Comparison of ENCODE assay signal across 12 cellular contexts in genomic region chr5:79181419-79182022, GRCh38. TPM values are rescaled to one million over a fixed set of nuclear protein-coding genes. Genes with fewer than 3 reads are reported as not detected.
DNase-seq lines count a peak whose midpoint lies in the region; TF ChIP-seq lines count a peak whose summit lies in the region.
"Had no signal": no experiment of that assay in that cellular context is flagged by ENCODE, and none has a peak within 500 bp of the region (broad histone marks: within the 10 kb centered on the region; RNA-seq: fewer than 3 reads in every experiment).

No MANE protein-coding gene starts in this region.

- H3K4me1 ChIP-seq in breast epithelium (no peaks in the 10 kb centered on the region), stomach smooth muscle (ENCODE audit: control insufficient read depth, insufficient read depth, low read length) (peaks cover 8% of the 10 kb centered on the region)
- H3K4me1 ChIP-seq: colonic mucosa had no signal

- H3K9me3 Mint-ChIP-seq in MCF 10A (ENCODE audit: unreplicated experiment), result no peaks in the 10 kb centered on the region
- H3K9me3 Mint-ChIP-seq: activated naive CD4-positive, alpha-beta T cell treated with anti-CD3 and anti-CD28 coated beads, Interleukin-2, amount 50 U/mL, for 24 hours; nephron progenitor cell had no signal

- H3K4me3 Mint-ChIP-seq in MCF 10A (ENCODE audit: unreplicated experiment), result no peak overlapping the region
- H3K4me3 Mint-ChIP-seq: activated naive CD4-positive, alpha-beta T cell treated with anti-CD3 and anti-CD28 coated beads, Interleukin-2, amount 50 U/mL, for 24 hours; nephron progenitor cell had no signal

- H3K27me3 Mint-ChIP-seq in MCF 10A (ENCODE audit: insufficient read depth, unreplicated experiment), result no peaks in the 10 kb centered on the region
- H3K27me3 Mint-ChIP-seq: activated naive CD4-positive, alpha-beta T cell treated with anti-CD3 and anti-CD28 coated beads, Interleukin-2, amount 50 U/mL, for 24 hours had no signal

- BruUV-seq in MCF 10A (replicated peaks; lab: Mats Ljungman, UMichigan), result no TSS peak

- H3K4me3 ChIP-seq in breast epithelium (no peak overlapping the region), fibroblast of pulmonary artery (replicated peaks; ENCODE audit: low read depth, low read length) (no peak overlapping the region), stomach smooth muscle (ENCODE audit: low read length in 2 of 2) (no peak overlapping the region)
- H3K4me3 ChIP-seq: colonic mucosa had no signal

- peak overlapping the region; percentile 49 for H3K27ac Mint-ChIP-seq in MCF 10A (ENCODE audit: low read depth, unreplicated experiment)
- H3K27ac Mint-ChIP-seq: activated naive CD4-positive, alpha-beta T cell treated with anti-CD3 and anti-CD28 coated beads, Interleukin-2, amount 50 U/mL, for 24 hours; nephron progenitor cell had no signal

- no peaks in the 10 kb centered on the region for H3K36me3 Mint-ChIP-seq in MCF 10A (ENCODE audit: insufficient read depth, unreplicated experiment)
- H3K36me3 Mint-ChIP-seq: activated naive CD4-positive, alpha-beta T cell treated with anti-CD3 and anti-CD28 coated beads, Interleukin-2, amount 50 U/mL, for 24 hours had no signal

- H3K9ac ChIP-seq in stomach smooth muscle (ENCODE audit: low read length in 2 of 2), result no peak overlapping the region

- CTCF ChIA-PET in MCF 10A (lab: Yijun Ruan, JAX), result interaction anchor here (0.8 to 1.3 kb wide), 2 partner anchors 41 to 49 kb away, joined by 3 to 4 read pairs; no protein-coding TSS in a partner anchor

- H3K4me1 Mint-ChIP-seq in MCF 10A (ENCODE audit: insufficient read depth, unreplicated experiment), result peaks cover 11% of the 10 kb centered on the region
- H3K4me1 Mint-ChIP-seq: activated naive CD4-positive, alpha-beta T cell treated with anti-CD3 and anti-CD28 coated beads, Interleukin-2, amount 50 U/mL, for 24 hours had no signal

- no peak for TF ChIP-seq POLR2A in breast epithelium (IDR thresholded peaks at IDR 0.05)

- no peaks in the 10 kb centered on the region for H3K36me3 ChIP-seq in breast epithelium
- no peaks in the 10 kb centered on the region for H3K36me3 ChIP-seq in stomach smooth muscle (ENCODE audit: control insufficient read depth in 2 of 2, insufficient read depth in 2 of 2, low read length in 2 of 2)
- H3K36me3 ChIP-seq: colonic mucosa had no signal

- POLR2A ChIA-PET in MCF 10A (lab: Yijun Ruan, JAX), result interaction anchor here (0.9 to 1.5 kb wide), 3 partner anchors 10 to 197 kb away, joined by 4 to 5 read pairs (median 5); partner anchors contain the start of gene ARSB

- intact Hi-C loops in MCF 10A (cut with micrococcal nuclease) (no loop called here), breast epithelium (cut with DNase I; ENCODE audit: low total_unique reads) (no loop called here)

- TF ChIP-seq CTCF in MCF 10A (IDR thresholded peaks at IDR 0.05; ENCODE audit: unreplicated experiment) (no peak), breast epithelium (IDR thresholded peaks at IDR 0.05) (no peak), fibroblast of pulmonary artery (IDR thresholded peaks at IDR 0.05; ENCODE audit: low read length, missing control alignments) (no peak)

- H3K27me3 ChIP-seq in breast epithelium (no peaks in the 10 kb centered on the region), stomach smooth muscle (ENCODE audit: control insufficient read depth in 1 of 2, insufficient read depth in 2 of 2, low read length in 2 of 2) (no peaks in the 10 kb centered on the region)
- H3K27me3 ChIP-seq: colonic mucosa had no signal

- H3K27ac ChIP-seq in breast epithelium (no peak overlapping the region), stomach smooth muscle (ENCODE audit: low read length) (peak overlapping the region; percentile 31)
- H3K27ac ChIP-seq: colonic mucosa, HL-60 had no signal

- no peaks in the 10 kb centered on the region for H3K9me3 ChIP-seq in breast epithelium
- H3K9me3 ChIP-seq in stomach smooth muscle (ENCODE audit: control insufficient read depth in 2 of 2, low read length in 2 of 2), result no peaks in the 10 kb centered on the region
- H3K9me3 ChIP-seq: colonic mucosa had no signal

- DNase-seq in MCF 10A (ENCODE audit: unreplicated experiment), result peak; percentile 34
- DNase-seq in breast epithelium (ENCODE audit: low spot score in 2 of 2), result no peak
- peak; percentile 78 for DNase-seq in SKM-1 (lab: John Stamatoyannopoulos, UW; ENCODE audit: unreplicated experiment)
- DNase-seq in fibroblast of pulmonary artery (ENCODE audit: low read depth), result peak; percentile 75
- DNase-seq in HT-29 (ENCODE audit: low spot score), result no peak
- DNase-seq in NK-92 (lab: John Stamatoyannopoulos, UW; ENCODE audit: unreplicated experiment), result no peak
- DNase-seq in activated CD4-positive, alpha-beta T cell treated with anti-CD3 and anti-CD28 coated beads for 4 hours, result no peak
- DNase-seq: colonic mucosa, nephron progenitor cell had no signal

RNA-seq across cellular contexts. Expression of gene JMY, which starts 54.4 kb away (rescaled TPM):
- total RNA-seq in MCF 10A (2022) (16.8 and 19.3 TPM in 2 replicates), breast epithelium (10 to 100 TPM; 15.8 to 29.9 (median 16.1) TPM)
- total RNA-seq in HT-29 (2014; rRNA removed; shearing (Covaris generic)), result 5.9 and 7.5 TPM in 2 replicates

Comparison
In these comparisons a context has a peak if more than half of its experiments do, and no peak if none do; other contexts are left out.
1. DNase-seq: peak in MCF 10A (single experiment), SKM-1 (single experiment) and fibroblast of pulmonary artery (single experiment); none in breast epithelium (0 of 2), HT-29 (single experiment), NK-92 (single experiment) and activated CD4-positive, alpha-beta T cell treated with anti-CD3 and anti-CD28 coated beads for 4 hours (0 of 2).